Comparison of ENCODE assay signal across 35 cellular contexts in genomic region chr10:70588255-70588654, GRCh38. TPM values are rescaled to one million over a fixed set of nuclear protein-coding genes. Genes with fewer than 3 reads are reported as not detected.
DNase-seq lines count a peak whose midpoint lies in the region; ATAC-seq lines count a peak whose summit lies in the region.
"Had no signal": no experiment of that assay in that cellular context is flagged by ENCODE, and none has a peak within 500 bp of the region (broad histone marks: within the 10 kb centered on the region; RNA-seq: fewer than 3 reads in every experiment).

No MANE protein-coding gene starts in this region.

- H4K20me1 ChIP-seq in BLaER1 treated with 17β-estradiol and CSF1 and Interleukin-3, amounts not matched to agents 10 nM and 100 nM, result 0 out of 22 replicates have a peak, but pooled peaks cover 0 to 5% (median 0%) of the 10 kb centered on the region in 11 experiments

- H3K36me3 Mint-ChIP-seq in stimulated activated effector memory CD8-positive, alpha-beta T cell treated with anti-CD3 and anti-CD28 coated beads, Interleukin-12 subunit alpha, Interleukin-12 subunit beta, amount 100 ng/mL, for 72 hours, result peaks cover 15% of the 10 kb centered on the region

- no peaks in the 10 kb centered on the region for H3K36me3 ChIP-seq in BLaER1 treated with 17β-estradiol and CSF1 and Interleukin-3, amounts not matched to agents 10 nM and 100 nM
- H3K36me3 ChIP-seq: neutrophil, prostate gland, sigmoid colon, tibial artery had no signal

- H3K27ac Mint-ChIP-seq in stimulated activated effector memory CD8-positive, alpha-beta T cell treated with anti-CD3 and anti-CD28 coated beads, Interleukin-12 subunit alpha, Interleukin-12 subunit beta, amount 100 ng/mL, for 72 hours, result no peak overlapping the region
- H3K27ac Mint-ChIP-seq: CD8-positive, alpha-beta memory T cell; HFFc6 had no signal

- no peak overlapping the region for H3K4me3 ChIP-seq in BLaER1 treated with 17β-estradiol and CSF1 and Interleukin-3, amounts not matched to agents 10 nM and 100 nM
- H3K4me3 ChIP-seq: GM23248, prostate gland, sigmoid colon, tibial artery had no signal

- H3K9ac ChIP-seq in BLaER1 treated with 17β-estradiol and CSF1 and Interleukin-3, amounts not matched to agents 10 nM and 100 nM, result no peak overlapping the region
- H3K9ac ChIP-seq: GM23248 had no signal

- intact Hi-C loops in posterior cingulate gyrus (cut with DNase I), result no loop called here

- H3K27me3 ChIP-seq in BLaER1 treated with 17β-estradiol and CSF1 and Interleukin-3, amounts not matched to agents 10 nM and 100 nM, result no peaks in the 10 kb centered on the region
- H3K27me3 ChIP-seq: sigmoid colon had no signal

- H3K9me3 ChIP-seq in BLaER1 treated with 17β-estradiol and CSF1 and Interleukin-3, amounts not matched to agents 10 nM and 100 nM (replicated peaks in 1 of 11), result no peaks in the 10 kb centered on the region
- H3K9me3 ChIP-seq: neutrophil, prostate gland, sigmoid colon, tibial artery had no signal

- no peak overlapping the region for H3K4me3 Mint-ChIP-seq in stimulated activated effector memory CD8-positive, alpha-beta T cell treated with anti-CD3 and anti-CD28 coated beads, Interleukin-12 subunit alpha, Interleukin-12 subunit beta, amount 100 ng/mL, for 72 hours
- H3K4me3 Mint-ChIP-seq: CD8-positive, alpha-beta memory T cell; central memory CD8-positive, alpha-beta T cell; HFFc6; immature natural killer cell had no signal

- H3K27ac ChIP-seq in BLaER1 treated with 17β-estradiol and CSF1 and Interleukin-3, amounts not matched to agents 10 nM and 100 nM, result no peak overlapping the region
- H3K27ac ChIP-seq: GM23248, neutrophil, prostate gland, sigmoid colon, tibial artery had no signal

- H3K4me1 Mint-ChIP-seq in stimulated activated effector memory CD8-positive, alpha-beta T cell treated with anti-CD3 and anti-CD28 coated beads, Interleukin-12 subunit alpha, Interleukin-12 subunit beta, amount 100 ng/mL, for 72 hours, result peaks cover 82% of the 10 kb centered on the region

- peak overlapping the region; percentile 29 to 65 (median 51); a peak in 21 of 22 replicates for H3K4me2 ChIP-seq in BLaER1 treated with 17β-estradiol and CSF1 and Interleukin-3, amounts not matched to agents 10 nM and 100 nM

- peaks cover 31 to 62% (median 49%) of the 10 kb centered on the region in 10 experiments for H3K4me1 ChIP-seq in BLaER1 treated with 17β-estradiol and CSF1 and Interleukin-3, amounts not matched to agents 10 nM and 100 nM
- H3K4me1 ChIP-seq: prostate gland, sigmoid colon, tibial artery had no signal

- peak; percentile 28 for DNase-seq in activated CD8-positive, alpha-beta memory T cell treated with anti-CD3 and anti-CD28 coated beads for 24 hours
- DNase-seq in activated CD8-positive, alpha-beta memory T cell treated with anti-CD3 and anti-CD28 coated beads, Interleukin-2, amount 50 U/mL, for 4 hours, result no peak
- DNase-seq in NOMO-1 treated with DMSO at 0.1 percent for 48 hours (lab: John Stamatoyannopoulos, UW; ENCODE audit: unreplicated experiment), result peak; percentile 41
- DNase-seq in left lobe of liver (ENCODE audit: low spot score), result peak; percentile 11
- DNase-seq in posterior cingulate gyrus, result no peak
- no peak for DNase-seq in stimulated activated effector memory CD8-positive, alpha-beta T cell treated with anti-CD3 and anti-CD28 coated beads, Interleukin-12 subunit alpha, Interleukin-12 subunit beta, amount 100 ng/mL, for 72 hours (ENCODE audit: low spot score in 2 of 2)
- DNase-seq: activated CD4-positive, alpha-beta T cell treated with anti-CD3 and anti-CD28 coated beads, Interleukin-2, amount 50 U/mL, for 48 hours; activated CD4-positive, CD25-positive, alpha-beta regulatory T cell; activated gamma-delta T cell; GM23248; HFFc6; hypothalamus; immature natural killer cell; left colon; mesenchymal stem cell; NCI-H1092 treated with DMSO at 0.1 percent for 48 hours; NCI-H2029 treated with DMSO at 0.1 percent for 48 hours; NCI-H526; RPMI8226; sigmoid colon; stimulated activated CD4-positive, alpha-beta T cell treated with anti-CD3 and anti-CD28 coated beads, Interleukin-15, amount 100 ng/mL, for 24 hours; T-helper 1 cell; tibial artery had no signal

- ATAC-seq in left lobe of liver, result no peak
- ATAC-seq in HG03097 (IDR thresholded peaks at IDR 0.05; ENCODE audit: low FRiP score, unreplicated experiment), result no peak
- ATAC-seq in stimulated activated effector memory CD8-positive, alpha-beta T cell treated with anti-CD3 and anti-CD28 coated beads, Interleukin-12 subunit alpha, Interleukin-12 subunit beta, amount 100 ng/mL, for 72 hours, result no peak
- ATAC-seq: left colon had no signal

- H3K9me3 Mint-ChIP-seq in stimulated activated effector memory CD8-positive, alpha-beta T cell treated with anti-CD3 and anti-CD28 coated beads, Interleukin-12 subunit alpha, Interleukin-12 subunit beta, amount 100 ng/mL, for 72 hours, result no peaks in the 10 kb centered on the region
- H3K9me3 Mint-ChIP-seq: CD8-positive, alpha-beta memory T cell; central memory CD8-positive, alpha-beta T cell; HFFc6; immature natural killer cell had no signal

RNA-seq across cellular contexts. Expression of gene PRF1, which starts 14.3 kb away (rescaled TPM):
- total RNA-seq in left lobe of liver, result 1.1 TPM
- total RNA-seq: A172, dermis microvascular lymphatic vessel endothelial cell, endothelial cell of umbilical vein, fibroblast of lung, GM23248, HFFc6, LHCN-M2, SK-MEL-5 had no signal

Comparison
In these comparisons a context has a peak if more than half of its experiments do, and no peak if none do; other contexts are left out.
1. DNase-seq: peak in activated CD8-positive, alpha-beta memory T cell treated with anti-CD3 and anti-CD28 coated beads for 24 hours (single experiment), NOMO-1 treated with DMSO at 0.1 percent for 48 hours (single experiment) and left lobe of liver (single experiment); none in activated CD8-positive, alpha-beta memory T cell treated with anti-CD3 and anti-CD28 coated beads, Interleukin-2, amount 50 U/mL, for 4 hours (single experiment), posterior cingulate gyrus (0 of 10) and stimulated activated effector memory CD8-positive, alpha-beta T cell treated with anti-CD3 and anti-CD28 coated beads, Interleukin-12 subunit alpha, Interleukin-12 subunit beta, amount 100 ng/mL, for 72 hours (0 of 2).